ENCODE assay signal across 21 cellular contexts in genomic region chr11:19288256-19288655, GRCh38. TPM values are rescaled to one million over a fixed set of nuclear protein-coding genes. Genes with fewer than 3 reads are reported as not detected.
DNase-seq lines count a peak whose midpoint lies in the region; ATAC-seq and TF ChIP-seq lines count a peak whose summit lies in the region.
"Had no signal": no experiment of that assay in that cellular context is flagged by ENCODE, and none has a peak within 500 bp of the region (broad histone marks: within the 10 kb centered on the region; RNA-seq: fewer than 3 reads in every experiment).

No MANE protein-coding gene starts in this region.

- H3K4me1 Mint-ChIP-seq in GM23338 = peaks cover 10% of the 10 kb centered on the region
- H3K4me1 Mint-ChIP-seq in WTC11 = peaks cover 15% of the 10 kb centered on the region

- no peak for TF ChIP-seq POLR2A in body of pancreas (IDR thresholded peaks at IDR 0.05)

- DNase-seq in Ammon's horn (ENCODE audit: low spot score) = peak; percentile 35
- no peak for DNase-seq in GM23338 (ENCODE audit: low spot score)
- DNase-seq in NCI-H82 treated with DMSO at 0.1 percent for 48 hours (lab: John Stamatoyannopoulos, UW; ENCODE audit: unreplicated experiment) = peak; percentile 37
- no peak for DNase-seq in body of pancreas
- DNase-seq in WTC11 (ENCODE audit: low spot score) = no peak
- DNase-seq: AML-193; BE2C; C1 segment of cervical spinal cord; CD4-positive, alpha-beta memory T cell; CD4-positive, CD25-positive, alpha-beta regulatory T cell; CD8-positive, alpha-beta memory T cell; COR-L47; DND-41; EL; GDM1 had no signal

- no peak overlapping the region for H3K4me3 ChIP-seq in GM23338
- H3K4me3 ChIP-seq in body of pancreas = no peak overlapping the region
- H3K4me3 ChIP-seq: A549, BLaER1, GM12878 had no signal

- no peak for ATAC-seq in GM23338
- ATAC-seq in body of pancreas = no peak
- no peak for ATAC-seq in GM21786 (IDR thresholded peaks at IDR 0.05; ENCODE audit: unreplicated experiment)
- no peak for ATAC-seq in WTC11
- ATAC-seq: A549, GM12878 had no signal

- no peaks in the 10 kb centered on the region for H3K9me3 Mint-ChIP-seq in GM23338
- H3K9me3 Mint-ChIP-seq in WTC11 = no peaks in the 10 kb centered on the region
- H3K9me3 Mint-ChIP-seq: CD14-positive monocyte; CD4-positive, alpha-beta memory T cell; CD8-positive, alpha-beta memory T cell had no signal

- H3F3A ChIP-seq in GM23338 (replicated peaks; ENCODE audit: low read depth) = no peaks in the 10 kb centered on the region

- H3K4me3 Mint-ChIP-seq in GM23338 = no peak overlapping the region
- H3K4me3 Mint-ChIP-seq in WTC11 = no peak overlapping the region
- H3K4me3 Mint-ChIP-seq: CD14-positive monocyte; CD4-positive, alpha-beta memory T cell; CD4-positive, CD25-positive, alpha-beta regulatory T cell; CD8-positive, alpha-beta memory T cell had no signal

- peak overlapping the region; percentile 59; the same call in 1 of the 2 replicates for H2AFZ ChIP-seq in GM23338

- H3K4me2 ChIP-seq in GM23338 = no peak overlapping the region
- H3K4me2 ChIP-seq: A549, BLaER1 had no signal

- H3K27me3 ChIP-seq in GM23338 (ENCODE audit: insufficient read depth) (no peaks in the 10 kb centered on the region), body of pancreas (no peaks in the 10 kb centered on the region)
- H3K27me3 ChIP-seq: BE2C, BLaER1 had no signal

- POLR2A ChIA-PET in WTC11 (lab: Charles Lee) = no interaction called here

- TF ChIP-seq CTCF in GM23338 (conservative IDR thresholded peaks at IDR 0.05; ENCODE audit: low read depth in 2 of 2) (no peak), body of pancreas (IDR thresholded peaks at IDR 0.05) (no peak), WTC11 (IDR thresholded peaks at IDR 0.05) (no peak)

- WGBS in body of pancreas, 2 donors = 54 to 58% methylated on average over 3 of the region's 3 CpGs

- H3K36me3 Mint-ChIP-seq in GM23338 (ENCODE audit: low read depth) = no peaks in the 10 kb centered on the region
- no peaks in the 10 kb centered on the region for H3K36me3 Mint-ChIP-seq in WTC11
- H3K36me3 Mint-ChIP-seq: CD14-positive monocyte; CD4-positive, alpha-beta memory T cell; CD4-positive, CD25-positive, alpha-beta regulatory T cell; CD8-positive, alpha-beta memory T cell had no signal

- H3K27me3 Mint-ChIP-seq in GM23338 (ENCODE audit: insufficient read depth, low read depth, poor library complexity) (peaks cover 5% of the 10 kb centered on the region), WTC11 (ENCODE audit: low read depth) (no peaks in the 10 kb centered on the region)
- H3K27me3 Mint-ChIP-seq: CD8-positive, alpha-beta memory T cell had no signal

- H3K4me1 ChIP-seq in GM23338 (ENCODE audit: insufficient read depth) (no peaks in the 10 kb centered on the region), body of pancreas (no peaks in the 10 kb centered on the region)
- H3K4me1 ChIP-seq: A549, BE2C had no signal

- no peaks in the 10 kb centered on the region for H3K79me2 ChIP-seq in GM23338 (replicated peaks; ENCODE audit: insufficient read depth)

- no peak overlapping the region for H3K27ac ChIP-seq in GM23338 (ENCODE audit: low read depth)
- H3K27ac ChIP-seq in body of pancreas = no peak overlapping the region
- H3K27ac ChIP-seq: 22Rv1, A549, BLaER1 had no signal

- intact Hi-C loops in body of pancreas (cut with DNase I) = no loop called here

- no peaks in the 10 kb centered on the region for H3K9me3 ChIP-seq in body of pancreas
- H3K9me3 ChIP-seq: A549, BE2C, BLaER1 had no signal

- no peak overlapping the region for H3K27ac Mint-ChIP-seq in GM23338
- no peak overlapping the region for H3K27ac Mint-ChIP-seq in WTC11
- H3K27ac Mint-ChIP-seq: CD14-positive monocyte; CD4-positive, alpha-beta memory T cell; CD4-positive, CD25-positive, alpha-beta regulatory T cell had no signal

- CTCF ChIA-PET in WTC11 (lab: Charles Lee) = no interaction called here

- H4K20me1 ChIP-seq in GM23338 (replicated peaks; ENCODE audit: insufficient read depth) = no peaks in the 10 kb centered on the region
- H4K20me1 ChIP-seq: BLaER1 had no signal

- H3K36me3 ChIP-seq in GM23338 (ENCODE audit: insufficient read depth) (no peaks in the 10 kb centered on the region), body of pancreas (replicated peaks in 1 of 2; ENCODE audit: insufficient read depth in 1 of 2, low read depth in 2 of 2) (no peaks in the 10 kb centered on the region)
- H3K36me3 ChIP-seq: BE2C, BLaER1 had no signal

- H3K9me2 ChIP-seq in GM23338 (ENCODE audit: insufficient read depth) = no peaks in the 10 kb centered on the region

TF ChIP-seq in GM23338, 12 proteins besides CTCF, POLR2A, EP300 and RAD21 (continues in another document):
- no peak for TF ChIP-seq JUNB (IDR thresholded peaks at IDR 0.05; ENCODE audit: unreplicated experiment)
- TF ChIP-seq NANOG (IDR thresholded peaks at IDR 0.05; ENCODE audit: borderline replicate concordance) = no peak
- no peak for TF ChIP-seq POLR2AphosphoS5 (IDR thresholded peaks at IDR 0.05; ENCODE audit: low read depth)
- no peak for TF ChIP-seq ZNF331 (CRISPR knock-in tag; IDR thresholded peaks at IDR 0.05; ENCODE audit: low read depth)
- TF ChIP-seq ETS1 (IDR thresholded peaks at IDR 0.05) = no peak
- no peak for TF ChIP-seq STAT1 (IDR thresholded peaks at IDR 0.05; ENCODE audit: unreplicated experiment)
- TF ChIP-seq CREB1 (CRISPR knock-in tag; IDR thresholded peaks at IDR 0.05; ENCODE audit: low read depth) = no peak

TF ChIP-seq in WTC11, 78 proteins besides CTCF, POLR2A, EP300 and RAD21 (continues in another document):
- TF ChIP-seq ZNF532 (CRISPR knock-in tag; IDR thresholded peaks at IDR 0.05; ENCODE audit: borderline replicate concordance) (no peak), MLX (CRISPR knock-in tag; IDR thresholded peaks at IDR 0.05) (no peak), ZNF512 (CRISPR knock-in tag; IDR thresholded peaks at IDR 0.05; ENCODE audit: borderline replicate concordance) (no peak), ESRRA (CRISPR knock-in tag; IDR thresholded peaks at IDR 0.05; ENCODE audit: borderline replicate concordance) (no peak), ZNF263 (CRISPR knock-in tag; IDR thresholded peaks at IDR 0.05; ENCODE audit: low read depth) (no peak)

RNA-seq across cellular contexts. Expression of gene E2F8, which starts 47.5 kb away (rescaled TPM):
- 6.3 and 10.6 TPM in 2 replicates for total RNA-seq in GM23338 (2014; rRNA removed; shearing (Covaris generic))
- polyA plus RNA-seq in GM23338 (2016; fragmentation: Nextera tagmentation; extraction: Ambion mirVana) = 8.3 and 8.6 TPM in 2 replicates
- total RNA-seq in body of pancreas = under 1 TPM in 1 of 2 donors, not detected in 1; 0.26 TPM
- 8.5 to 10.7 TPM (median 10.4 TPM) in 3 replicates for total RNA-seq in WTC11 (2021)
- total RNA-seq: CD4-positive, alpha-beta memory T cell had no signal
- polyA plus RNA-seq: CD14-positive monocyte; CD4-positive, alpha-beta memory T cell had no signal

Comparison
In these comparisons a context has a peak if more than half of its experiments do, and no peak if none do; other contexts are left out.
1. DNase-seq: peak in Ammon's horn (single experiment) and NCI-H82 treated with DMSO at 0.1 percent for 48 hours (single experiment); none in GM23338 (single experiment), body of pancreas (0 of 4) and WTC11 (single experiment).